In the genomic region with DNA sequence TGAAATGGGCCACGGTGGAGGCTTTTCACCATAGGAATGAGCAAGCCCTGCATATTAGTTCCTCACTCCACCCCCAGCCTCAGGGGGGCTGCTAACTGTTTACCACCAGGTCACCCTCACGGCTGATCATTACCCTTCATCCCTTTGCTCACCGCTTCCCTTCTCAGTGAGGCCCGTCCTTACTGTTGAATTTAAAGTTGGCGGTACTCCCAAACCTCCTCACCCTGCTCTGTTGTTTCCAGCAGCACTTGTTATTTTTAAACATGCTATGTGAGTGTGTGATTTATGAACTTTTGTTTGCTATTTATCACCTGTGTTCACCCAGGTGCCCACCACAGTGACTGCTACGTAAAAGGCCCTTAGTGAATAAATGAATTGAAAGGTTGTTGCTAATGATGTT, we compare ENCODE assay signal across 15 cellular contexts.
"Had no signal": no experiment of that assay in that cellular context is flagged by ENCODE, and none has a peak within 500 bp of the region (broad histone marks: within the 10 kb centered on the region; RNA-seq: fewer than 3 reads in every experiment).

No MANE protein-coding gene starts in this region.

- ATAC-seq: effector memory CD8-positive, alpha-beta T cell; stimulated activated naive CD8-positive, alpha-beta T cell treated with anti-CD3 and anti-CD28 coated beads, Interleukin-15, amount 100 ng/mL, for 72 hours had no signal

- DNase-seq: activated gamma-delta T cell treated with Interleukin-2 at 50 U/mL for 16 hours; activated naive CD8-positive, alpha-beta T cell treated with anti-CD3 and anti-CD28 coated beads for 36 hours; amniotic stem cell; effector memory CD8-positive, alpha-beta T cell; esophagus squamous epithelium; left colon; retina; stimulated activated naive CD8-positive, alpha-beta T cell treated with anti-CD3 and anti-CD28 coated beads, Interleukin-15, amount 100 ng/mL, for 72 hours; T1000; trophoblast cell had no signal

- H3K27me3 ChIP-seq: cardiac muscle cell, esophagus squamous epithelium, hepatocyte, suprapubic skin, vagina had no signal

- H3K27me3 Mint-ChIP-seq: activated naive CD8-positive, alpha-beta T cell treated with anti-CD3 and anti-CD28 coated beads for 36 hours; effector memory CD8-positive, alpha-beta T cell; stimulated activated naive CD8-positive, alpha-beta T cell treated with anti-CD3 and anti-CD28 coated beads, Interleukin-15, amount 100 ng/mL, for 72 hours had no signal

- H3K4me3 ChIP-seq: cardiac muscle cell, esophagus squamous epithelium, hepatocyte, suprapubic skin, vagina had no signal

- H3K9me3 Mint-ChIP-seq: activated naive CD8-positive, alpha-beta T cell treated with anti-CD3 and anti-CD28 coated beads for 36 hours; effector memory CD8-positive, alpha-beta T cell; stimulated activated naive CD8-positive, alpha-beta T cell treated with anti-CD3 and anti-CD28 coated beads, Interleukin-15, amount 100 ng/mL, for 72 hours had no signal

- H3K4me3 Mint-ChIP-seq: activated naive CD8-positive, alpha-beta T cell treated with anti-CD3 and anti-CD28 coated beads for 36 hours; effector memory CD8-positive, alpha-beta T cell; neural crest cell; stimulated activated naive CD8-positive, alpha-beta T cell treated with anti-CD3 and anti-CD28 coated beads, Interleukin-15, amount 100 ng/mL, for 72 hours had no signal

- H3K9me3 ChIP-seq: esophagus squamous epithelium, suprapubic skin, vagina had no signal

- H3K36me3 ChIP-seq: cardiac muscle cell, suprapubic skin, vagina had no signal

- H3K4me1 ChIP-seq: suprapubic skin, vagina had no signal

- H3K27ac Mint-ChIP-seq: activated naive CD8-positive, alpha-beta T cell treated with anti-CD3 and anti-CD28 coated beads for 36 hours had no signal

- H3K27ac ChIP-seq: cardiac muscle cell, esophagus squamous epithelium, hepatocyte, suprapubic skin, vagina had no signal
